ENCODE assay signal across 8 cellular contexts in genomic region chr1:235866207-235866912, GRCh38. TPM values are rescaled to one million over a fixed set of nuclear protein-coding genes. Genes with fewer than 3 reads are reported as not detected.
DNase-seq lines count a peak whose midpoint lies in the region; ATAC-seq and FAIRE-seq lines count a peak whose summit lies in the region.

TSS of gene LYST (minus strand) at chr1:235866906. CDS start at chr1:235830417, 36,489 bp downstream.

- no peak for FAIRE-seq in urothelium cell line (lab: Jason Lieb, UNC)

- DNase-seq in COLO668 (lab: John Stamatoyannopoulos, UW; ENCODE audit: unreplicated experiment): peak; percentile 86
- DNase-seq in RPMI7951 (ENCODE audit: low read depth): peak; percentile 55
- peak in 3 of 4 experiments; percentile 28 to 50 (median 30) for DNase-seq in activated naive CD4-positive, alpha-beta T cell (lab: John Stamatoyannopoulos, UW)
- DNase-seq in germinal center (ENCODE audit: low spot score): peak; percentile 54
- DNase-seq in nucleus accumbens (lab: John Stamatoyannopoulos, UW): peak in 41 of 56 donors; percentile 3 to 62 (median 39)
- peak; percentile 45 for DNase-seq in urothelium cell line (ENCODE audit: low spot score)

- ATAC-seq in GM19438 (IDR thresholded peaks at IDR 0.05; ENCODE audit: low read depth, unreplicated experiment) (peak; percentile 51), HG03460 (IDR thresholded peaks at IDR 0.05; ENCODE audit: unreplicated experiment) (peak; percentile 47)

RNA-seq across cellular contexts. Expression of gene LYST, which starts in this region (rescaled TPM):
- 16.9 and 19.7 TPM in 2 replicates for total RNA-seq in RPMI7951 (2014; rRNA removed; shearing (Covaris generic))

Comparison
In these comparisons a context has a peak if more than half of its experiments do, and no peak if none do; other contexts are left out.
1. Peak in every context shown above with its lines: DNase-seq and ATAC-seq.
2. DNase-seq: peak in every context shown above with its lines; median percentile 86 in COLO668; 55 in RPMI7951; 54 in germinal center; 45 in urothelium cell line; 39 in nucleus accumbens; 30 in activated naive CD4-positive, alpha-beta T cell.